Comparison of ENCODE assay signal across 1 cellular context in genomic region chr2:71559080-71559827, GRCh38.
A peak's percentile ranks its signal among the peaks of the same experiment; 100 is the strongest.
TF ChIP-seq lines count a peak whose summit lies in the region.

No MANE protein-coding gene starts in this region.

TF ChIP-seq in HepG2, 621 proteins besides CTCF, POLR2A, EP300 and RAD21 (continued from another document and continues in another):
- TF ChIP-seq, protein P1, sequence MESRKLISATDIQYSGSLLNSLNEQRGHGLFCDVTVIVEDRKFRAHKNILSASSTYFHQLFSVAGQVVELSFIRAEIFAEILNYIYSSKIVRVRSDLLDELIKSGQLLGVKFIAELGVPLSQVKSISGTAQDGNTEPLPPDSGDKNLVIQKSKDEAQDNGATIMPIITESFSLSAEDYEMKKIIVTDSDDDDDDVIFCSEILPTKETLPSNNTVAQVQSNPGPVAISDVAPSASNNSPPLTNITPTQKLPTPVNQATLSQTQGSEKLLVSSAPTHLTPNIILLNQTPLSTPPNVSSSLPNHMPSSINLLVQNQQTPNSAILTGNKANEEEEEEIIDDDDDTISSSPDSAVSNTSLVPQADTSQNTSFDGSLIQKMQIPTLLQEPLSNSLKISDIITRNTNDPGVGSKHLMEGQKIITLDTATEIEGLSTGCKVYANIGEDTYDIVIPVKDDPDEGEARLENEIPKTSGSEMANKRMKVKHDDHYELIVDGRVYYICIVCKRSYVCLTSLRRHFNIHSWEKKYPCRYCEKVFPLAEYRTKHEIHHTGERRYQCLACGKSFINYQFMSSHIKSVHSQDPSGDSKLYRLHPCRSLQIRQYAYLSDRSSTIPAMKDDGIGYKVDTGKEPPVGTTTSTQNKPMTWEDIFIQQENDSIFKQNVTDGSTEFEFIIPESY (CRISPR knock-in tag; IDR thresholded peaks at IDR 0.05) = no peak; the same call in 1 of the 2 replicates
- no peak for TF ChIP-seq NR2F6 (IDR thresholded peaks at IDR 0.05)
- 0 out of 2 replicates have a peak, but pooled peaks have one; percentile 7 for TF ChIP-seq NR2F6 (CRISPR knock-in tag; IDR thresholded peaks at IDR 0.05)
- peak; percentile 61; the same call in 1 of the 2 replicates for TF ChIP-seq MXD4 (CRISPR knock-in tag; IDR thresholded peaks at IDR 0.05)
- TF ChIP-seq TBP (CRISPR knock-in tag; IDR thresholded peaks at IDR 0.05) = no peak
- no peak for TF ChIP-seq MYC (CRISPR knock-in tag; IDR thresholded peaks at IDR 0.05; ENCODE audit: borderline replicate concordance)
- TF ChIP-seq FOSL2 (CRISPR knock-in tag; IDR thresholded peaks at IDR 0.05) = peak; percentile 51
- TF ChIP-seq, protein P2, sequence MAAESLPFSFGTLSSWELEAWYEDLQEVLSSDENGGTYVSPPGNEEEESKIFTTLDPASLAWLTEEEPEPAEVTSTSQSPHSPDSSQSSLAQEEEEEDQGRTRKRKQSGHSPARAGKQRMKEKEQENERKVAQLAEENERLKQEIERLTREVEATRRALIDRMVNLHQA (CRISPR knock-in tag; IDR thresholded peaks at IDR 0.05) = peak; percentile 89
- TF ChIP-seq, protein P3, sequence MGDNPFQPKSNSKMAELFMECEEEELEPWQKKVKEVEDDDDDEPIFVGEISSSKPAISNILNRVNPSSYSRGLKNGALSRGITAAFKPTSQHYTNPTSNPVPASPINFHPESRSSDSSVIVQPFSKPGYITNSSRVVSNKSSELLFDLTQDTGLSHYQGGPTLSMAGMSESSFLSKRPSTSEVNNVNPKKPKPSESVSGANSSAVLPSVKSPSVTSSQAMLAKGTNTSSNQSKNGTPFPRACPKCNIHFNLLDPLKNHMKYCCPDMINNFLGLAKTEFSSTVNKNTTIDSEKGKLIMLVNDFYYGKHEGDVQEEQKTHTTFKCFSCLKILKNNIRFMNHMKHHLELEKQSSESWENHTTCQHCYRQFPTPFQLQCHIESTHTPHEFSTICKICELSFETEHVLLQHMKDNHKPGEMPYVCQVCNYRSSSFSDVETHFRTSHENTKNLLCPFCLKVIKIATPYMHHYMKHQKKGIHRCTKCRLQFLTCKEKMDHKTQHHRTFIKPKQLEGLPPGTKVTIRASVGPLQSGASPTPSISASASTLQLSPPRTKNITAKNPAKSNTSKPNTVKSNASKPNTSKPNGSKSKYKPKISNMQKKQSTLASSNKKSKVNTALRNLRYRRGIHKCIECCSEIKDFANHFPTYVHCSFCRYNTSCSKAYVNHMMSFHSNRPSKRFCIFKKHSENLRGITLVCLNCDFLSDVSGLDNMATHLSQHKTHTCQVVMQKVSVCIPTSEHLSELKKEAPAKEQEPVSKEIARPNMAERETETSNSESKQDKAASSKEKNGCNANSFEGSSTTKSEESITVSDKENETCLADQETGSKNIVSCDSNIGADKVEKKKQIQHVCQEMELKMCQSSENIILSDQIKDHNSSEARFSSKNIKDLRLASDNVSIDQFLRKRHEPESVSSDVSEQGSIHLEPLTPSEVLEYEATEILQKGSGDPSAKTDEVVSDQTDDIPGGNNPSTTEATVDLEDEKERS (CRISPR knock-in tag; IDR thresholded peaks at IDR 0.05) = no peak
- TF ChIP-seq HNF1B (CRISPR knock-in tag; IDR thresholded peaks at IDR 0.05) = no peak
- TF ChIP-seq, protein P4, sequence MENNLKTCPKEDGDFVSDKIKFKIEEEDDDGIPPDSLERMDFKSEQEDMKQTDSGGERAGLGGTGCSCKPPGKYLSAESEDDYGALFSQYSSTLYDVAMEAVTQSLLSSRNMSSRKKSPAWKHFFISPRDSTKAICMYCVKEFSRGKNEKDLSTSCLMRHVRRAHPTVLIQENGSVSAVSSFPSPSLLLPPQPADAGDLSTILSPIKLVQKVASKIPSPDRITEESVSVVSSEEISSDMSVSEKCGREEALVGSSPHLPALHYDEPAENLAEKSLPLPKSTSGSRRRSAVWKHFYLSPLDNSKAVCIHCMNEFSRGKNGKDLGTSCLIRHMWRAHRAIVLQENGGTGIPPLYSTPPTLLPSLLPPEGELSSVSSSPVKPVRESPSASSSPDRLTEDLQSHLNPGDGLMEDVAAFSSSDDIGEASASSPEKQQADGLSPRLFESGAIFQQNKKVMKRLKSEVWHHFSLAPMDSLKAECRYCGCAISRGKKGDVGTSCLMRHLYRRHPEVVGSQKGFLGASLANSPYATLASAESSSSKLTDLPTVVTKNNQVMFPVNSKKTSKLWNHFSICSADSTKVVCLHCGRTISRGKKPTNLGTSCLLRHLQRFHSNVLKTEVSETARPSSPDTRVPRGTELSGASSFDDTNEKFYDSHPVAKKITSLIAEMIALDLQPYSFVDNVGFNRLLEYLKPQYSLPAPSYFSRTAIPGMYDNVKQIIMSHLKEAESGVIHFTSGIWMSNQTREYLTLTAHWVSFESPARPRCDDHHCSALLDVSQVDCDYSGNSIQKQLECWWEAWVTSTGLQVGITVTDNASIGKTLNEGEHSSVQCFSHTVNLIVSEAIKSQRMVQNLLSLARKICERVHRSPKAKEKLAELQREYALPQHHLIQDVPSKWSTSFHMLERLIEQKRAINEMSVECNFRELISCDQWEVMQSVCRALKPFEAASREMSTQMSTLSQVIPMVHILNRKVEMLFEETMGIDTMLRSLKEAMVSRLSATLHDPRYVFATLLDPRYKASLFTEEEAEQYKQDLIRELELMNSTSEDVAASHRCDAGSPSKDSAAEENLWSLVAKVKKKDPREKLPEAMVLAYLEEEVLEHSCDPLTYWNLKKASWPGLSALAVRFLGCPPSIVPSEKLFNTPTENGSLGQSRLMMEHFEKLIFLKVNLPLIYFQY (CRISPR knock-in tag; IDR thresholded peaks at IDR 0.05; ENCODE audit: borderline replicate concordance) = peak; percentile 48; the same call in 1 of the 2 replicates
- TF ChIP-seq RBM39 (IDR thresholded peaks at IDR 0.05; ENCODE audit: low read depth, low read length, poor library complexity, severe bottlenecking) = no peak
- no peak for TF ChIP-seq XBP1 (CRISPR knock-in tag; IDR thresholded peaks at IDR 0.05)
- TF ChIP-seq CEBPB (IDR thresholded peaks at IDR 0.05; ENCODE audit: borderline replicate concordance, low read depth, low read length) = peak; percentile 83
- TF ChIP-seq FOXC1 (CRISPR knock-in tag; IDR thresholded peaks at IDR 0.05; ENCODE audit: borderline replicate concordance) = 0 out of 2 replicates have a peak, but pooled peaks have one; percentile 35
- TF ChIP-seq SALL1 (CRISPR knock-in tag; IDR thresholded peaks at IDR 0.05) = peak; percentile 60; the same call in 1 of the 2 replicates
- TF ChIP-seq, protein P5, sequence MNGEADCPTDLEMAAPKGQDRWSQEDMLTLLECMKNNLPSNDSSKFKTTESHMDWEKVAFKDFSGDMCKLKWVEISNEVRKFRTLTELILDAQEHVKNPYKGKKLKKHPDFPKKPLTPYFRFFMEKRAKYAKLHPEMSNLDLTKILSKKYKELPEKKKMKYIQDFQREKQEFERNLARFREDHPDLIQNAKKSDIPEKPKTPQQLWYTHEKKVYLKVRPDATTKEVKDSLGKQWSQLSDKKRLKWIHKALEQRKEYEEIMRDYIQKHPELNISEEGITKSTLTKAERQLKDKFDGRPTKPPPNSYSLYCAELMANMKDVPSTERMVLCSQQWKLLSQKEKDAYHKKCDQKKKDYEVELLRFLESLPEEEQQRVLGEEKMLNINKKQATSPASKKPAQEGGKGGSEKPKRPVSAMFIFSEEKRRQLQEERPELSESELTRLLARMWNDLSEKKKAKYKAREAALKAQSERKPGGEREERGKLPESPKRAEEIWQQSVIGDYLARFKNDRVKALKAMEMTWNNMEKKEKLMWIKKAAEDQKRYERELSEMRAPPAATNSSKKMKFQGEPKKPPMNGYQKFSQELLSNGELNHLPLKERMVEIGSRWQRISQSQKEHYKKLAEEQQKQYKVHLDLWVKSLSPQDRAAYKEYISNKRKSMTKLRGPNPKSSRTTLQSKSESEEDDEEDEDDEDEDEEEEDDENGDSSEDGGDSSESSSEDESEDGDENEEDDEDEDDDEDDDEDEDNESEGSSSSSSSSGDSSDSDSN (CRISPR knock-in tag; IDR thresholded peaks at IDR 0.05) = peak; percentile 45; the same call in 1 of the 2 replicates
- TF ChIP-seq TOPORS (CRISPR knock-in tag; IDR thresholded peaks at IDR 0.05) = no peak
- no peak for TF ChIP-seq PRMT3 (CRISPR knock-in tag; IDR thresholded peaks at IDR 0.05; ENCODE audit: borderline replicate concordance, low read depth)
- no peak for TF ChIP-seq ZNF468 (CRISPR knock-in tag; IDR thresholded peaks at IDR 0.05)
- TF ChIP-seq FOXA3 (CRISPR knock-in tag; IDR thresholded peaks at IDR 0.05) = peak; percentile 54
- TF ChIP-seq SP4 (CRISPR knock-in tag; IDR thresholded peaks at IDR 0.05) = no peak; the same call in 1 of the 2 replicates
- TF ChIP-seq ARNT2 (CRISPR knock-in tag; IDR thresholded peaks at IDR 0.05; ENCODE audit: low read depth) = peak; percentile 66; the same call in 1 of the 2 replicates
- TF ChIP-seq ZNF616 (CRISPR knock-in tag; IDR thresholded peaks at IDR 0.05; ENCODE audit: low read depth) = no peak
- TF ChIP-seq PTBP1 (IDR thresholded peaks at IDR 0.05; ENCODE audit: low read depth, low read length, poor library complexity, severe bottlenecking) = no peak
- peak; percentile 59 for TF ChIP-seq HMG20A (CRISPR knock-in tag; IDR thresholded peaks at IDR 0.05; ENCODE audit: borderline replicate concordance)
- no peak for TF ChIP-seq NFYC (CRISPR knock-in tag; IDR thresholded peaks at IDR 0.05)
- no peak for TF ChIP-seq ZSCAN31 (CRISPR knock-in tag; IDR thresholded peaks at IDR 0.05; ENCODE audit: low read depth)
- TF ChIP-seq ZBTB1 (CRISPR knock-in tag; IDR thresholded peaks at IDR 0.05; ENCODE audit: borderline replicate concordance) = no peak
- TF ChIP-seq, protein P6, sequence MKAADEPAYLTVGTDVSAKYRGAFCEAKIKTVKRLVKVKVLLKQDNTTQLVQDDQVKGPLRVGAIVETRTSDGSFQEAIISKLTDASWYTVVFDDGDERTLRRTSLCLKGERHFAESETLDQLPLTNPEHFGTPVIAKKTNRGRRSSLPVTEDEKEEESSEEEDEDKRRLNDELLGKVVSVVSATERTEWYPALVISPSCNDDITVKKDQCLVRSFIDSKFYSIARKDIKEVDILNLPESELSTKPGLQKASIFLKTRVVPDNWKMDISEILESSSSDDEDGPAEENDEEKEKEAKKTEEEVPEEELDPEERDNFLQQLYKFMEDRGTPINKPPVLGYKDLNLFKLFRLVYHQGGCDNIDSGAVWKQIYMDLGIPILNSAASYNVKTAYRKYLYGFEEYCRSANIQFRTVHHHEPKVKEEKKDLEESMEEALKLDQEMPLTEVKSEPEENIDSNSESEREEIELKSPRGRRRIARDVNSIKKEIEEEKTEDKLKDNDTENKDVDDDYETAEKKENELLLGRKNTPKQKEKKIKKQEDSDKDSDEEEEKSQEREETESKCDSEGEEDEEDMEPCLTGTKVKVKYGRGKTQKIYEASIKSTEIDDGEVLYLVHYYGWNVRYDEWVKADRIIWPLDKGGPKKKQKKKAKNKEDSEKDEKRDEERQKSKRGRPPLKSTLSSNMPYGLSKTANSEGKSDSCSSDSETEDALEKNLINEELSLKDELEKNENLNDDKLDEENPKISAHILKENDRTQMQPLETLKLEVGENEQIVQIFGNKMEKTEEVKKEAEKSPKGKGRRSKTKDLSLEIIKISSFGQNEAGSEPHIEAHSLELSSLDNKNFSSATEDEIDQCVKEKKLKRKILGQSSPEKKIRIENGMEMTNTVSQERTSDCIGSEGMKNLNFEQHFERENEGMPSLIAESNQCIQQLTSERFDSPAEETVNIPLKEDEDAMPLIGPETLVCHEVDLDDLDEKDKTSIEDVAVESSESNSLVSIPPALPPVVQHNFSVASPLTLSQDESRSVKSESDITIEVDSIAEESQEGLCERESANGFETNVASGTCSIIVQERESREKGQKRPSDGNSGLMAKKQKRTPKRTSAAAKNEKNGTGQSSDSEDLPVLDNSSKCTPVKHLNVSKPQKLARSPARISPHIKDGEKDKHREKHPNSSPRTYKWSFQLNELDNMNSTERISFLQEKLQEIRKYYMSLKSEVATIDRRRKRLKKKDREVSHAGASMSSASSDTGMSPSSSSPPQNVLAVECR (CRISPR knock-in tag; IDR thresholded peaks at IDR 0.05; ENCODE audit: borderline replicate concordance) = no peak; the same call in 1 of the 2 replicates
- TF ChIP-seq KLF16 (CRISPR knock-in tag; IDR thresholded peaks at IDR 0.05) = peak in 1 of 2 experiments; percentile 47; a peak in 1 of 4 replicates
- no peak; the same call in 1 of the 2 replicates for TF ChIP-seq PATZ1 (CRISPR knock-in tag; IDR thresholded peaks at IDR 0.05)
- peak in 1 of 2 experiments; percentile 99; a peak in 2 of 4 replicates for TF ChIP-seq ATF4 (CRISPR knock-in tag; IDR thresholded peaks at IDR 0.05)
- no peak for TF ChIP-seq ZNF674 (CRISPR knock-in tag; IDR thresholded peaks at IDR 0.05; ENCODE audit: low read depth)
- no peak for TF ChIP-seq CREB1 (IDR thresholded peaks at IDR 0.05)
- TF ChIP-seq CREB1 (CRISPR knock-in tag; IDR thresholded peaks at IDR 0.05) = no peak
- TF ChIP-seq ZNF296 (CRISPR knock-in tag; conservative IDR thresholded peaks at IDR 0.05) = no peak
- TF ChIP-seq ZBTB21 (CRISPR knock-in tag; IDR thresholded peaks at IDR 0.05) = no peak
